In genomic region chr11:100581318-100581717, GRCh38 we compare ENCODE assay signal across 18 cellular contexts.
DNase-seq lines count a peak whose midpoint lies in the region; TF ChIP-seq lines count a peak whose summit lies in the region.
"Had no signal": no experiment of that assay in that cellular context is flagged by ENCODE, and none has a peak within 500 bp of the region (broad histone marks: within the 10 kb centered on the region; RNA-seq: fewer than 3 reads in every experiment).

No MANE protein-coding gene starts in this region.

- no CpG with 5 or more reads among the region's 4 CpGs for WGBS in trophoblast cell (ENCODE audit: extremely low coverage, insufficient coverage, insufficient read length)

- H3K27ac Mint-ChIP-seq in Caco-2 (ENCODE audit: unreplicated experiment) = no peak overlapping the region
- H3K27ac Mint-ChIP-seq: activated naive CD8-positive, alpha-beta T cell treated with anti-CD3 and anti-CD28 coated beads, Interleukin-2, amount 50 U/mL, for 24 hours; activated T-helper 2 cell treated with anti-CD3 and anti-CD28 coated beads, Interferon-gamma antibody, Interleukin-2, Interleukin-4, amounts not matched to agents 10 μg/mL and 5 μg/mL and 100 μg/mL, durations not matched to agents 14 hours and 24 hours and 36 hours; CD14-positive monocyte had no signal

- no peaks in the 10 kb centered on the region for H3K79me2 ChIP-seq in trophoblast cell (ENCODE audit: control insufficient read depth, insufficient read depth, low read length, poor library complexity)

- H4K8ac ChIP-seq in trophoblast cell (ENCODE audit: low read depth, low read length) = no peak overlapping the region

- peak; percentile 10 for DNase-seq in DMS53 (lab: John Stamatoyannopoulos, UW)
- DNase-seq in DMS53 treated with DMSO at 0.1 percent for 48 hours (lab: John Stamatoyannopoulos, UW; ENCODE audit: unreplicated experiment) = no peak
- DNase-seq in NOMO-1 treated with dmso at 0.1 percent for 144 hours (lab: John Stamatoyannopoulos, UW; ENCODE audit: unreplicated experiment) = peak; percentile 12
- DNase-seq in choroid plexus epithelial cell (ENCODE audit: low read depth) = peak; percentile 63
- no peak for DNase-seq in trophoblast cell
- no peak for DNase-seq in BE2C
- DNase-seq in SW 1271 (lab: John Stamatoyannopoulos, UW) = no peak
- no peak for DNase-seq in Caco-2
- DNase-seq: activated naive CD8-positive, alpha-beta T cell treated with anti-CD3 and anti-CD28 coated beads, Interleukin-2, amount 50 U/mL, for 24 hours; DMS79; NCI-H1048; NCI-H69; right cardiac atrium; RPMI8226; stimulated activated naive CD8-positive, alpha-beta T cell treated with anti-CD3 and anti-CD28 coated beads, Interleukin-15, Interleukin-2, amounts not matched to agents 100 U/mL and 50 U/mL, for 24 hours had no signal

- H3K4me3 ChIP-seq in choroid plexus epithelial cell (ENCODE audit: low read depth, low read length) = no peak overlapping the region
- no peak overlapping the region for H3K4me3 ChIP-seq in trophoblast cell (ENCODE audit: low read depth, low read length)
- no peak overlapping the region for H3K4me3 ChIP-seq in BE2C (ENCODE audit: low read depth, low read length)
- no peak overlapping the region for H3K4me3 ChIP-seq in Caco-2 (ENCODE audit: low read depth, low read length)

- H3K23ac ChIP-seq in trophoblast cell (ENCODE audit: low read length) = no peak overlapping the region

- H3K27me3 ChIP-seq in trophoblast cell (ENCODE audit: insufficient read depth, low read length) = no peaks in the 10 kb centered on the region
- peaks cover 6% of the 10 kb centered on the region; the same call in 1 of the 2 replicates for H3K27me3 ChIP-seq in BE2C
- 0 out of 2 replicates have a peak, but pooled peaks cover 3% of the 10 kb centered on the region for H3K27me3 ChIP-seq in Caco-2 (replicated peaks; ENCODE audit: control insufficient read depth, insufficient read depth, low read length)

- CTCF ChIA-PET in Caco-2 (lab: Charles Lee) = no interaction called here

- POLR2A ChIA-PET in Caco-2 (lab: Charles Lee) = no interaction called here

- no peak overlapping the region for H2AK5ac ChIP-seq in trophoblast cell (ENCODE audit: low read length)

- H3K4me2 ChIP-seq in trophoblast cell (ENCODE audit: low read length) = no peak overlapping the region

- intact Hi-C loops in Caco-2 (cut with micrococcal nuclease; ENCODE audit: unreplicated experiment) = no loop called here

- no peak overlapping the region for H3K4me3 Mint-ChIP-seq in Caco-2 (ENCODE audit: unreplicated experiment)
- H3K4me3 Mint-ChIP-seq: activated naive CD8-positive, alpha-beta T cell treated with anti-CD3 and anti-CD28 coated beads, Interleukin-2, amount 50 U/mL, for 24 hours; CD14-positive monocyte had no signal

- H3K4me1 ChIP-seq in trophoblast cell (ENCODE audit: control insufficient read depth in 1 of 2, insufficient read depth in 2 of 2, low read length in 2 of 2) (no peaks in the 10 kb centered on the region), BE2C (no peaks in the 10 kb centered on the region), Caco-2 (no peaks in the 10 kb centered on the region)

- no peak overlapping the region for H3K14ac ChIP-seq in trophoblast cell (ENCODE audit: low read length)

- no peak overlapping the region for H4K91ac ChIP-seq in trophoblast cell (ENCODE audit: low read depth, low read length)

- no peak overlapping the region for H4K12ac ChIP-seq in trophoblast cell (ENCODE audit: low read depth, low read length)

- H3K9me3 Mint-ChIP-seq in Caco-2 (ENCODE audit: unreplicated experiment) = no peaks in the 10 kb centered on the region
- H3K9me3 Mint-ChIP-seq: activated T-helper 2 cell treated with anti-CD3 and anti-CD28 coated beads, Interferon-gamma antibody, Interleukin-2, Interleukin-4, amounts not matched to agents 10 μg/mL and 5 μg/mL and 100 μg/mL, durations not matched to agents 14 hours and 24 hours and 36 hours had no signal

- H3K4me1 Mint-ChIP-seq in Caco-2 (ENCODE audit: low read depth, unreplicated experiment) = no peaks in the 10 kb centered on the region
- H3K4me1 Mint-ChIP-seq: activated naive CD8-positive, alpha-beta T cell treated with anti-CD3 and anti-CD28 coated beads, Interleukin-2, amount 50 U/mL, for 24 hours; CD14-positive monocyte had no signal

- H3K36me3 ChIP-seq in trophoblast cell (ENCODE audit: control insufficient read depth in 1 of 2, insufficient read depth in 2 of 2, low read length in 2 of 2) = no peaks in the 10 kb centered on the region
- H3K36me3 ChIP-seq in BE2C = no peaks in the 10 kb centered on the region
- no peaks in the 10 kb centered on the region for H3K36me3 ChIP-seq in Caco-2 (ENCODE audit: control insufficient read depth, insufficient read depth, low read length)

- no peak overlapping the region for H2AFZ ChIP-seq in trophoblast cell (ENCODE audit: insufficient read depth, low read length, poor library complexity)

- H2BK120ac ChIP-seq in trophoblast cell (ENCODE audit: insufficient read depth, low read length, poor library complexity) = no peak overlapping the region

- peak overlapping the region; percentile 60 for H3K18ac ChIP-seq in trophoblast cell (ENCODE audit: low read length)

- H3K9me3 ChIP-seq in trophoblast cell (ENCODE audit: insufficient read depth, low read depth, low read length) (peaks cover 1% of the 10 kb centered on the region), BE2C (no peaks in the 10 kb centered on the region), Caco-2 (no peaks in the 10 kb centered on the region)

- H3K27me3 Mint-ChIP-seq in Caco-2 (ENCODE audit: insufficient read depth, unreplicated experiment) = peaks cover 6% of the 10 kb centered on the region

- TF ChIP-seq CTCF in choroid plexus epithelial cell (conservative IDR thresholded peaks at IDR 0.05; ENCODE audit: low read depth, low read length) (no peak), BE2C (IDR thresholded peaks at IDR 0.05; ENCODE audit: low read depth, low read length) (no peak), Caco-2 (IDR thresholded peaks at IDR 0.05; ENCODE audit: insufficient read depth in 1 of 2, low read depth in 1 of 2, low read length in 1 of 2, severe bottlenecking in 1 of 2, unreplicated experiment in 1 of 2) (no peak)

- no TSS peak for BruUV-seq in Caco-2 (replicated peaks; lab: Mats Ljungman, UMichigan)

- H3K36me3 Mint-ChIP-seq in Caco-2 (ENCODE audit: insufficient read depth, unreplicated experiment) = no peaks in the 10 kb centered on the region
- H3K36me3 Mint-ChIP-seq: CD14-positive monocyte had no signal

- peak overlapping the region; percentile 76 for H2BK12ac ChIP-seq in trophoblast cell (ENCODE audit: low read length)

- no peak overlapping the region for H3K9ac ChIP-seq in trophoblast cell (ENCODE audit: low read length)

- H2BK5ac ChIP-seq in trophoblast cell (ENCODE audit: low read depth, low read length, poor library complexity) = no peak overlapping the region

- H3K79me1 ChIP-seq in trophoblast cell (ENCODE audit: low read length) = peaks cover 2% of the 10 kb centered on the region

- no peak overlapping the region for H3K27ac ChIP-seq in trophoblast cell (ENCODE audit: low read depth, low read length)
- H3K27ac ChIP-seq: 22Rv1 had no signal

- H3K4ac ChIP-seq in trophoblast cell (ENCODE audit: low read depth, low read length) = no peak overlapping the region

Comparison
In these comparisons a context has a peak if more than half of its experiments do, and no peak if none do; other contexts are left out.
1. DNase-seq: peak in DMS53 (single experiment), NOMO-1 treated with dmso at 0.1 percent for 144 hours (single experiment) and choroid plexus epithelial cell (single experiment); none in DMS53 treated with DMSO at 0.1 percent for 48 hours (single experiment), trophoblast cell (0 of 2), BE2C (single experiment), SW 1271 (0 of 2) and Caco-2 (0 of 2).